ENCODE assay signal across 17 cellular contexts in genomic region chr1:154837034-154837678, GRCh38. TPM values are rescaled to one million over a fixed set of nuclear protein-coding genes. Genes with fewer than 3 reads are reported as not detected.
DNase-seq lines count a peak whose midpoint lies in the region; ATAC-seq and TF ChIP-seq lines count a peak whose summit lies in the region.
"Had no signal": no experiment of that assay in that cellular context is flagged by ENCODE, and none has a peak within 500 bp of the region (broad histone marks: within the 10 kb centered on the region; RNA-seq: fewer than 3 reads in every experiment).

No MANE protein-coding gene starts in this region.

- no peak for TF ChIP-seq POLR2A in transverse colon (IDR thresholded peaks at IDR 0.05)

- 0 to 53% methylated on average over 1 to 13 of the region's 13 CpGs for WGBS in transverse colon (ENCODE audit: low coverage in 1 of 2), 2 donors

- H3K36me3 Mint-ChIP-seq in activated CD8-positive, alpha-beta T cell treated with anti-CD3 and anti-CD28 coated beads, Interleukin-2, amount 10 ng/mL, durations not matched to agents 7 days and 5 days (ENCODE audit: low read depth) = no peaks in the 10 kb centered on the region
- H3K36me3 Mint-ChIP-seq: stimulated activated effector memory CD8-positive, alpha-beta T cell treated with anti-CD3 and anti-CD28 coated beads, Interleukin-12 subunit alpha, Interleukin-12 subunit beta, amount 100 ng/mL, for 72 hours had no signal

- no peak for TF ChIP-seq EP300 in transverse colon (IDR thresholded peaks at IDR 0.05; ENCODE audit: low read depth)

- intact Hi-C loops in transverse colon (cut with DNase I; ENCODE audit: low total_unique reads) = no loop called here

- H3K4me3 ChIP-seq in right atrium auricular region = no peak overlapping the region
- no peak overlapping the region for H3K4me3 ChIP-seq in transverse colon
- H3K4me3 ChIP-seq: coronary artery, tibial nerve had no signal

- H3K4me1 ChIP-seq in right atrium auricular region (peaks cover 0 to 53% of the 10 kb centered on the region in 2 donors), transverse colon (no peaks in the 10 kb centered on the region)
- H3K4me1 ChIP-seq: tibial nerve had no signal

- H3K27ac Mint-ChIP-seq in activated CD8-positive, alpha-beta T cell treated with anti-CD3 and anti-CD28 coated beads, Interleukin-2, amount 10 ng/mL, durations not matched to agents 7 days and 5 days = no peak overlapping the region
- H3K27ac Mint-ChIP-seq: activated CD4-positive, alpha-beta T cell treated with anti-CD3 and anti-CD28 coated beads, Interleukin-2, amount 10 ng/mL, durations not matched to agents 7 days and 5 days; stimulated activated effector memory CD8-positive, alpha-beta T cell treated with anti-CD3 and anti-CD28 coated beads, Interleukin-12 subunit alpha, Interleukin-12 subunit beta, amount 100 ng/mL, for 72 hours had no signal

- no peaks in the 10 kb centered on the region for H3K9me3 Mint-ChIP-seq in activated CD8-positive, alpha-beta T cell treated with anti-CD3 and anti-CD28 coated beads, Interleukin-2, amount 10 ng/mL, durations not matched to agents 7 days and 5 days (ENCODE audit: insufficient read depth)
- H3K9me3 Mint-ChIP-seq: activated CD4-positive, alpha-beta T cell treated with anti-CD3 and anti-CD28 coated beads, Interleukin-2, amount 10 ng/mL, durations not matched to agents 7 days and 5 days; stimulated activated effector memory CD8-positive, alpha-beta T cell treated with anti-CD3 and anti-CD28 coated beads, Interleukin-12 subunit alpha, Interleukin-12 subunit beta, amount 100 ng/mL, for 72 hours had no signal

- no peak for TF ChIP-seq CTCF in right atrium auricular region (IDR thresholded peaks at IDR 0.05)
- no peak for TF ChIP-seq CTCF in transverse colon (IDR thresholded peaks at IDR 0.05)

- no peak for ATAC-seq in GM19452 (IDR thresholded peaks at IDR 0.05; ENCODE audit: unreplicated experiment)
- no peak for ATAC-seq in activated CD8-positive, alpha-beta T cell treated with anti-CD3 and anti-CD28 coated beads, Interleukin-2, amount 10 ng/mL, durations not matched to agents 7 days and 5 days
- ATAC-seq: stimulated activated effector memory CD8-positive, alpha-beta T cell treated with anti-CD3 and anti-CD28 coated beads, Interleukin-12 subunit alpha, Interleukin-12 subunit beta, amount 100 ng/mL, for 72 hours had no signal

- H3K36me3 ChIP-seq in right atrium auricular region (no peaks in the 10 kb centered on the region), transverse colon (no peaks in the 10 kb centered on the region)
- H3K36me3 ChIP-seq: neutrophil, tibial nerve had no signal

- DNase-seq in NCI-H1417 (lab: John Stamatoyannopoulos, UW) (peak in 2 of 3 experiments; percentile 63 to 73), NCI-H1417 treated with DMSO at 0.1 percent for 48 hours (lab: John Stamatoyannopoulos, UW) (no peak), SHP77 (lab: John Stamatoyannopoulos, UW) (peak; percentile 82 to 85), right atrium auricular region (ENCODE audit: low spot score) (peak; percentile 70), transverse colon (no peak), GM03348 (ENCODE audit: low spot score) (no peak)
- DNase-seq in activated CD8-positive, alpha-beta T cell treated with anti-CD3 and anti-CD28 coated beads, Interleukin-2, amount 10 ng/mL, durations not matched to agents 7 days and 5 days = no peak
- DNase-seq: 8988T; activated CD4-positive, alpha-beta T cell treated with anti-CD3 and anti-CD28 coated beads, Interleukin-2, amount 10 ng/mL, durations not matched to agents 7 days and 5 days; activated naive CD4-positive, alpha-beta T cell treated with anti-CD3 and anti-CD28 coated beads, Interleukin-2, amount 50 U/mL, for 16 hours; activated T-cell treated with anti-CD3 and anti-CD28 coated beads for 4 hours; midbrain had no signal

- H3K4me1 Mint-ChIP-seq in activated CD8-positive, alpha-beta T cell treated with anti-CD3 and anti-CD28 coated beads, Interleukin-2, amount 10 ng/mL, durations not matched to agents 7 days and 5 days (ENCODE audit: low read depth) = peaks cover 9% of the 10 kb centered on the region
- H3K4me1 Mint-ChIP-seq: stimulated activated effector memory CD8-positive, alpha-beta T cell treated with anti-CD3 and anti-CD28 coated beads, Interleukin-12 subunit alpha, Interleukin-12 subunit beta, amount 100 ng/mL, for 72 hours had no signal

- H3K9me3 ChIP-seq in right atrium auricular region (no peaks in the 10 kb centered on the region), transverse colon (no peaks in the 10 kb centered on the region)
- H3K9me3 ChIP-seq: neutrophil, tibial nerve had no signal

- H3K27ac ChIP-seq in right atrium auricular region (no peak overlapping the region), transverse colon (peak overlapping the region in 3 of 4 donors; percentile 6 to 61 (median 20))
- H3K27ac ChIP-seq: coronary artery, neutrophil, tibial nerve had no signal

- no peak overlapping the region for H3K4me3 Mint-ChIP-seq in activated CD8-positive, alpha-beta T cell treated with anti-CD3 and anti-CD28 coated beads, Interleukin-2, amount 10 ng/mL, durations not matched to agents 7 days and 5 days
- H3K4me3 Mint-ChIP-seq: activated CD4-positive, alpha-beta T cell treated with anti-CD3 and anti-CD28 coated beads, Interleukin-2, amount 10 ng/mL, durations not matched to agents 7 days and 5 days; stimulated activated effector memory CD8-positive, alpha-beta T cell treated with anti-CD3 and anti-CD28 coated beads, Interleukin-12 subunit alpha, Interleukin-12 subunit beta, amount 100 ng/mL, for 72 hours had no signal

- in situ Hi-C loops in transverse colon (cut with MboI; ENCODE audit: low pct_ligation_motif_present in 1 of 4, low pct_unique_long_range_greater_than_20kb in 1 of 4, low sequenced_read_pairs in 3 of 4) = no loop called here

- H3K27me3 ChIP-seq in right atrium auricular region (no peaks in the 10 kb centered on the region), transverse colon (no peaks in the 10 kb centered on the region)
- H3K27me3 ChIP-seq: neutrophil had no signal

- H3K27me3 Mint-ChIP-seq in activated CD8-positive, alpha-beta T cell treated with anti-CD3 and anti-CD28 coated beads, Interleukin-2, amount 10 ng/mL, durations not matched to agents 7 days and 5 days (ENCODE audit: low read depth) = peaks cover 6% of the 10 kb centered on the region
- H3K27me3 Mint-ChIP-seq: activated CD4-positive, alpha-beta T cell treated with anti-CD3 and anti-CD28 coated beads, Interleukin-2, amount 10 ng/mL, durations not matched to agents 7 days and 5 days had no signal

- CTCF ChIA-PET in activated CD8-positive, alpha-beta T cell treated with anti-CD3 and anti-CD28 coated beads, Interleukin-2, amount 10 ng/mL, durations not matched to agents 7 days and 5 days (lab: Charles Lee) = interaction anchor here (0.6 to 0.7 kb wide), 2 partner anchors 26 to 28 kb away, joined by 3 read pairs; no protein-coding TSS in a partner anchor

- POLR2A ChIA-PET in activated CD8-positive, alpha-beta T cell treated with anti-CD3 and anti-CD28 coated beads, Interleukin-2, amount 10 ng/mL, durations not matched to agents 7 days and 5 days (lab: Charles Lee) = interaction anchor here (1.0 kb wide), 1 partner anchor 28 kb away, joined by 3 read pairs; no protein-coding TSS in a partner anchor

RNA-seq across cellular contexts. Expression of gene KCNN3, which starts 32.9 kb away (rescaled TPM):
- total RNA-seq in right atrium auricular region = 1 to 10 TPM; 3.9 to 4.4 TPM
- 1 to 10 TPM; 2.3 to 5.0 (median 3.5) TPM for total RNA-seq in transverse colon
- total RNA-seq in activated CD8-positive, alpha-beta T cell treated with anti-CD3 and anti-CD28 coated beads, Interleukin-2, amount 10 ng/mL, durations not matched to agents 7 days and 5 days = not detected

Comparison
In these comparisons a context has a peak if more than half of its experiments do, and no peak if none do; other contexts are left out.
1. DNase-seq: peak in NCI-H1417 (2 of 3), SHP77 (2 of 2) and right atrium auricular region (single experiment); none in NCI-H1417 treated with DMSO at 0.1 percent for 48 hours (single experiment), transverse colon (single experiment), activated CD8-positive, alpha-beta T cell treated with anti-CD3 and anti-CD28 coated beads, Interleukin-2, amount 10 ng/mL, durations not matched to agents 7 days and 5 days (single experiment) and GM03348 (single experiment).
2. H3K27ac ChIP-seq: peak in transverse colon (3 of 4); none in right atrium auricular region (0 of 2).